ENCODE assay signal across 15 cellular contexts in genomic region chr2:30457316-30457715, GRCh38. TPM values are rescaled to one million over a fixed set of nuclear protein-coding genes. Genes with fewer than 3 reads are reported as not detected.
DNase-seq lines count a peak whose midpoint lies in the region; FAIRE-seq and TF ChIP-seq lines count a peak whose summit lies in the region.
"Had no signal": no experiment of that assay in that cellular context is flagged by ENCODE, and none has a peak within 500 bp of the region (broad histone marks: within the 10 kb centered on the region; RNA-seq: fewer than 3 reads in every experiment).

No MANE protein-coding gene starts in this region.

- intact Hi-C loops in left ventricle myocardium inferior (cut with micrococcal nuclease), result loop anchor here (10.0 kb wide), 1 partner anchor 247 kb away; no protein-coding TSS in a partner anchor

- no peak overlapping the region for H2BK5ac ChIP-seq in H1 (ENCODE audit: low read depth, low read length)

- no peak overlapping the region for H3K56ac ChIP-seq in H1 (replicated peaks; ENCODE audit: insufficient read length, low read depth, low read length)

- TF ChIP-seq POLR2A in H1 (IDR thresholded peaks at IDR 0.05; ENCODE audit: control extremely low read depth in 1 of 2, low read depth in 2 of 2, low read length in 2 of 2), result no peak
- TF ChIP-seq POLR2A in H54 (IDR thresholded peaks at IDR 0.05; ENCODE audit: low read depth, low read length), result no peak

- H3K79me2 ChIP-seq in H1 (ENCODE audit: control insufficient read depth in 1 of 2, insufficient read depth in 2 of 2, low read length in 2 of 2), result peaks cover 3 to 88% of the 10 kb centered on the region in 2 experiments; a peak in 3 of 4 replicates

- POLR2A ChIA-PET in H1 (lab: Charles Lee; ENCODE audit: partially characterized antibody), result interaction anchor here (0.6 kb wide), 1 partner anchor 1034 kb away, joined by 3 read pairs; no protein-coding TSS in a partner anchor

- H4K91ac ChIP-seq in H1 (replicated peaks; ENCODE audit: insufficient read length, low read length), result no peak overlapping the region

- TF ChIP-seq CTCF in left ventricle myocardium inferior (IDR thresholded peaks at IDR 0.05; ENCODE audit: borderline replicate concordance) (no peak), right atrium auricular region (IDR thresholded peaks at IDR 0.05) (no peak), H1 (IDR thresholded peaks at IDR 0.05; ENCODE audit: control extremely low read depth in 1 of 3, insufficient read depth in 1 of 3, low read depth in 1 of 3, low read length in 3 of 3) (no peak)

- no peak overlapping the region for H2BK12ac ChIP-seq in H1 (ENCODE audit: low read depth, low read length)

- no peak overlapping the region for H4K8ac ChIP-seq in H1 (ENCODE audit: extremely low read depth, insufficient read depth, low read length)

- peaks cover 8% of the 10 kb centered on the region for H3K79me1 ChIP-seq in H1 (ENCODE audit: low read depth, low read length)

- H2BK15ac ChIP-seq in H1 (ENCODE audit: low read length), result no peak overlapping the region

- FAIRE-seq in H1 (lab: Jason Lieb, UNC), result no peak
- no peak for FAIRE-seq in H54 (lab: Jason Lieb, UNC)

- peak overlapping the region; percentile 27 to 40; a peak in 3 of 4 replicates for H3K4me2 ChIP-seq in H1 (ENCODE audit: insufficient read depth in 1 of 2, low read depth in 2 of 2, low read length in 2 of 2)
- H3K4me2 ChIP-seq: BLaER1 treated with 17β-estradiol and CSF1 and Interleukin-3, amounts not matched to agents 10 nM and 100 nM had no signal

- no peaks in the 10 kb centered on the region for H3K23me2 ChIP-seq in H1 (ENCODE audit: low read depth, low read length)

- H4K5ac ChIP-seq in H1 (ENCODE audit: insufficient read length, low read depth, low read length), result no peak overlapping the region

- no peaks in the 10 kb centered on the region for H3K9me3 ChIP-seq in left ventricle myocardium inferior (replicated peaks)
- H3K9me3 ChIP-seq in right atrium auricular region, result no peaks in the 10 kb centered on the region
- H3K9me3 ChIP-seq in HUES48 (ENCODE audit: control insufficient read depth, insufficient read depth, low read length), result no peaks in the 10 kb centered on the region
- H3K9me3 ChIP-seq in H1 (ENCODE audit: insufficient read depth in 2 of 2, low read depth in 1 of 2, low read length in 1 of 2), result no peaks in the 10 kb centered on the region
- H3K9me3 ChIP-seq in iPS-20b (ENCODE audit: insufficient read depth, low read depth, low read length), result no peaks in the 10 kb centered on the region

- H3K9ac ChIP-seq in HUES48 (ENCODE audit: low read depth, low read length) (no peak overlapping the region), H1 (replicated peaks in 1 of 4; ENCODE audit: extremely low read depth in 1 of 4, low read depth in 3 of 4, low read length in 3 of 4) (no peak overlapping the region), iPS-20b (ENCODE audit: low read depth, low read length) (no peak overlapping the region)
- H3K9ac ChIP-seq: BLaER1 treated with 17β-estradiol and CSF1 and Interleukin-3, amounts not matched to agents 10 nM and 100 nM had no signal

- TF ChIP-seq RAD21 in H1 (IDR thresholded peaks at IDR 0.05 in 1 of 2, conservative IDR thresholded peaks at IDR 0.05 in 1 of 2; ENCODE audit: low read depth in 2 of 2, low read length in 2 of 2), result no peak

- H3K14ac ChIP-seq in H1 (ENCODE audit: insufficient read length), result no peak overlapping the region

- no peak for TF ChIP-seq EP300 in H1 (IDR thresholded peaks at IDR 0.05; ENCODE audit: borderline replicate concordance in 1 of 2, low read depth in 2 of 2, low read length in 2 of 2)

- H3K4me3 ChIP-seq in left ventricle myocardium inferior (no peak overlapping the region), right atrium auricular region (no peak overlapping the region), HUES48 (ENCODE audit: low read depth, low read length) (0 out of 2 replicates have a peak overlapping the region, but pooled peaks have one; percentile 3), H1 (ENCODE audit: extremely low read depth in 1 of 4, insufficient read depth in 2 of 4, low read depth in 3 of 4, low read length in 4 of 4) (peak overlapping the region in 1 of 4 experiments; percentile 29; a peak in 1 of 8 replicates), iPS-20b (ENCODE audit: low read length) (peak overlapping the region; percentile 45; the same call in 1 of the 2 replicates)
- H3K4me3 ChIP-seq: BLaER1 treated with 17β-estradiol and CSF1 and Interleukin-3, amounts not matched to agents 10 nM and 100 nM had no signal

- H2AK5ac ChIP-seq in H1 (ENCODE audit: low read depth, low read length), result no peak overlapping the region

- H3K23ac ChIP-seq in H1 (ENCODE audit: insufficient read length), result no peak overlapping the region

- H3K27ac ChIP-seq in left ventricle myocardium inferior (replicated peaks) (peak overlapping the region; percentile 44), right atrium auricular region (no peak overlapping the region), HUES48 (ENCODE audit: low read depth, low read length) (peak overlapping the region; percentile 55), H1 (ENCODE audit: low read depth, low read length) (no peak overlapping the region), iPS-20b (ENCODE audit: low read length) (no peak overlapping the region)
- H3K27ac ChIP-seq: BLaER1 treated with 17β-estradiol and CSF1 and Interleukin-3, amounts not matched to agents 10 nM and 100 nM; HL-60 had no signal

- no peak overlapping the region for H3K4ac ChIP-seq in H1 (replicated peaks; ENCODE audit: insufficient read length, low read depth, low read length)

- CTCF ChIA-PET in H1 (lab: Charles Lee; ENCODE audit: partially characterized antibody), result interaction anchor here (0.7 kb wide), 1 partner anchor 288 kb away, joined by 3 read pairs; no protein-coding TSS in a partner anchor

- H3K36me3 ChIP-seq in left ventricle myocardium inferior, result no peaks in the 10 kb centered on the region
- no peaks in the 10 kb centered on the region for H3K36me3 ChIP-seq in right atrium auricular region
- no peaks in the 10 kb centered on the region for H3K36me3 ChIP-seq in HUES48 (ENCODE audit: control insufficient read depth, insufficient read depth, low read length)
- no peaks in the 10 kb centered on the region; a peak in 1 of 8 replicates for H3K36me3 ChIP-seq in H1 (ENCODE audit: control insufficient read depth in 2 of 4, insufficient read depth in 4 of 4, low read length in 3 of 4)
- no peaks in the 10 kb centered on the region for H3K36me3 ChIP-seq in iPS-20b (ENCODE audit: insufficient read depth, low read depth, low read length)

- H4K20me1 ChIP-seq in H1 (replicated peaks in 1 of 2; ENCODE audit: control insufficient read depth in 1 of 2, insufficient read depth in 2 of 2, low read length in 2 of 2), result peaks cover 2 to 12% of the 10 kb centered on the region in 2 experiments

- no peak overlapping the region for H2AFZ ChIP-seq in H1 (ENCODE audit: low read length)

- H3K4me1 ChIP-seq in left ventricle myocardium inferior (peaks cover 90% of the 10 kb centered on the region), right atrium auricular region (no peaks in the 10 kb centered on the region), HUES48 (ENCODE audit: control insufficient read depth, insufficient read depth, low read length) (peaks cover 53% of the 10 kb centered on the region), H1 (replicated peaks in 1 of 4; ENCODE audit: control insufficient read depth in 3 of 4, insufficient read depth in 4 of 4, low read length in 3 of 4) (peaks cover 0 to 16% (median 8%) of the 10 kb centered on the region in 4 experiments; a peak in 2 of 7 replicates), iPS-20b (ENCODE audit: insufficient read depth, low read length) (peaks cover 26% of the 10 kb centered on the region)

- H2BK20ac ChIP-seq in H1 (ENCODE audit: low read length), result no peak overlapping the region

- no peak overlapping the region for H3K18ac ChIP-seq in H1 (ENCODE audit: extremely low read depth, low read length)

- H2BK120ac ChIP-seq in H1 (replicated peaks; ENCODE audit: low read depth, low read length), result no peak overlapping the region

- DNase-seq in left ventricle myocardium inferior, result no peak
- DNase-seq in right atrium auricular region (ENCODE audit: low spot score), result no peak
- DNase-seq in H1 (ENCODE audit: low read depth in 1 of 2, low spot score in 2 of 2), result no peak
- no peak for DNase-seq in NCI-H1930 (lab: John Stamatoyannopoulos, UW)
- no peak for DNase-seq in H54 (ENCODE audit: insufficient read length, low spot score)
- no peak for DNase-seq in medulla oblongata (ENCODE audit: extremely low spot score)
- DNase-seq: Calu3; CD8-positive, alpha-beta T cell; DMS79 treated with DMSO at 0.1 percent for 48 hours; GF-D8; KG1 had no signal

- H3K27me3 ChIP-seq in left ventricle myocardium inferior (ENCODE audit: low read depth) (no peaks in the 10 kb centered on the region), right atrium auricular region (no peaks in the 10 kb centered on the region), HUES48 (ENCODE audit: control insufficient read depth, insufficient read depth, low read length) (no peaks in the 10 kb centered on the region), H1 (replicated peaks in 1 of 4; ENCODE audit: control insufficient read depth in 3 of 4, extremely low read depth in 1 of 4, insufficient read depth in 3 of 4, low read length in 3 of 4) (no peaks in the 10 kb centered on the region), iPS-20b (ENCODE audit: insufficient read depth, low read length) (no peaks in the 10 kb centered on the region)
- H3K27me3 ChIP-seq: BLaER1 treated with 17β-estradiol and CSF1 and Interleukin-3, amounts not matched to agents 10 nM and 100 nM had no signal

RNA-seq across cellular contexts. Expression of gene LCLAT1, which starts 10.3 kb away (rescaled TPM):
- total RNA-seq in left ventricle myocardium inferior (41.0 TPM), right atrium auricular region (10 to 100 TPM; 13.2 to 14.3 TPM)
- 20.4 and 22.0 TPM in 2 replicates for total RNA-seq in H1 (2021; fragmentation: NEBNext Ultra II Directional; extraction: Animal tissue kit (Norgen Biotek cat#: 25700))
- 7.3 and 7.6 TPM in 2 replicates for polyA plus RNA-seq in H1 (2011; rRNA removed)
- 6.8 TPM for polyA plus RNA-seq in H1 (2011; cell fraction: cytosol; rRNA removed)
- polyA plus RNA-seq in H1 (2011; cell fraction: nucleus; rRNA removed), result 6.3 TPM
- 5.1 to 6.7 TPM (median 5.9 TPM) in 4 replicates for polyA plus RNA-seq in H1 (2012, experiment 1 of 2)
- polyA plus RNA-seq in H1 (2012, experiment 2 of 2), result 0.79 TPM
- 14.3 TPM for polyA plus RNA-seq in H1 (2013, experiment 1 of 2)
- 16.9 TPM for polyA plus RNA-seq in H1 (2013, experiment 2 of 2)
- 31.2 and 33.5 TPM in 2 replicates for polyA minus RNA-seq in H1 (2011; rRNA and poly(A)+ RNA removed)
- 15.2 TPM for polyA minus RNA-seq in H1 (2011; cell fraction: cytosol; rRNA and poly(A)+ RNA removed)
- 27.4 TPM for polyA minus RNA-seq in H1 (2011; cell fraction: nucleus; rRNA and poly(A)+ RNA removed)

Comparison
In these comparisons a context has a peak if more than half of its experiments do, and no peak if none do; other contexts are left out.
1. H3K27ac ChIP-seq: peak in left ventricle myocardium inferior (single experiment) and HUES48 (single experiment); none in right atrium auricular region (0 of 2), H1 (single experiment) and iPS-20b (single experiment).
2. H3K4me3 ChIP-seq: peak in HUES48 (single experiment) and iPS-20b (single experiment); none in left ventricle myocardium inferior (single experiment) and right atrium auricular region (0 of 2).